12 cellular contexts compared by ENCODE assay signal in genomic region chr6:161444464-161444863, GRCh38.
DNase-seq lines count a peak whose midpoint lies in the region; ATAC-seq, FAIRE-seq and TF ChIP-seq lines count a peak whose summit lies in the region.
"Had no signal": no experiment of that assay in that cellular context is flagged by ENCODE, and none has a peak within 500 bp of the region (broad histone marks: within the 10 kb centered on the region; RNA-seq: fewer than 3 reads in every experiment).

No MANE protein-coding gene starts in this region.

- H3K4me1 ChIP-seq in K562 (replicated peaks in 1 of 2; ENCODE audit: control insufficient read depth in 2 of 2, insufficient read depth in 2 of 2, low read length in 2 of 2), result peaks cover 0 to 4% of the 10 kb centered on the region in 2 experiments; a peak in 3 of 5 replicates
- peaks cover 13% of the 10 kb centered on the region for H3K4me1 ChIP-seq in suprapubic skin
- H3K4me1 ChIP-seq: BLaER1, vagina had no signal

- ATAC-seq in activated T-cell treated with anti-CD3 and anti-CD28 coated beads, Interleukin-2, amount 50 U/mL, for 72 hours (replicated peaks in 1 of 2), result peak; percentile 64 to 71
- ATAC-seq in K562, result peak; percentile 88

- no TSS peak for BruUV-seq in K562 (replicated peaks; lab: Mats Ljungman, UMichigan)

- CTCF ChIA-PET in K562 (lab: Yijun Ruan, JAX; ENCODE audit: low intra/inter-chr PET ratio), result interaction anchor here (0.6 kb wide), 1 partner anchor 343 kb away, joined by 3 read pairs; no protein-coding TSS in a partner anchor

- peak; percentile 80 for FAIRE-seq in K562 (lab: Jason Lieb, UNC)

- no peaks in the 10 kb centered on the region for H3K36me3 Mint-ChIP-seq in activated T-cell treated with anti-CD3 and anti-CD28 coated beads, Interleukin-2, amount 50 U/mL, for 72 hours (ENCODE audit: insufficient read depth in 2 of 2)
- H3K36me3 Mint-ChIP-seq in activated T-cell treated with anti-CD3 and anti-CD28 coated beads, Interleukin-2, amount 50 U/mL, for 24 hours (ENCODE audit: low read depth), result no peaks in the 10 kb centered on the region
- H3K36me3 Mint-ChIP-seq: natural killer cell had no signal

- no peaks in the 10 kb centered on the region for H3K79me2 ChIP-seq in K562 (ENCODE audit: control insufficient read depth, insufficient read depth, low read length)

- no peaks in the 10 kb centered on the region for H3K9me3 Mint-ChIP-seq in activated T-cell treated with anti-CD3 and anti-CD28 coated beads, Interleukin-2, amount 50 U/mL, for 72 hours
- no peaks in the 10 kb centered on the region for H3K9me3 Mint-ChIP-seq in activated T-cell treated with anti-CD3 and anti-CD28 coated beads, Interleukin-2, amount 50 U/mL, for 24 hours
- H3K9me3 Mint-ChIP-seq: natural killer cell had no signal

- TF ChIP-seq EP300 in K562 (IDR thresholded peaks at IDR 0.05; ENCODE audit: low read length) (no peak), suprapubic skin (IDR thresholded peaks at IDR 0.05) (no peak)

- no peak overlapping the region for H3K27ac Mint-ChIP-seq in activated T-cell treated with anti-CD3 and anti-CD28 coated beads, Interleukin-2, amount 50 U/mL, for 72 hours
- H3K27ac Mint-ChIP-seq in activated T-cell treated with anti-CD3 and anti-CD28 coated beads, Interleukin-2, amount 50 U/mL, for 24 hours, result no peak overlapping the region
- H3K27ac Mint-ChIP-seq: natural killer cell had no signal

- 0% methylated on average over 15 of the region's 15 CpGs for WGBS in K562 (ENCODE audit: insufficient coverage, low coverage, missing lambda C conversion rate)
- 50% methylated on average over 15 of the region's 15 CpGs for WGBS in suprapubic skin

- TF ChIP-seq POLR2A in K562 (conservative IDR thresholded peaks at IDR 0.05), result no peak
- no peak for TF ChIP-seq POLR2A in suprapubic skin (IDR thresholded peaks at IDR 0.05)

- H3K27me3 ChIP-seq in K562 (ENCODE audit: control insufficient read depth in 2 of 2, insufficient read depth in 2 of 2, low read length in 2 of 2) (peaks cover 57 to 71% of the 10 kb centered on the region in 2 experiments), suprapubic skin (no peaks in the 10 kb centered on the region)
- H3K27me3 ChIP-seq: BLaER1, SJSA1, vagina had no signal

- H3K4me1 Mint-ChIP-seq in activated T-cell treated with anti-CD3 and anti-CD28 coated beads, Interleukin-2, amount 50 U/mL, for 72 hours (ENCODE audit: low read depth), result peaks cover 10% of the 10 kb centered on the region
- no peaks in the 10 kb centered on the region for H3K4me1 Mint-ChIP-seq in activated T-cell treated with anti-CD3 and anti-CD28 coated beads, Interleukin-2, amount 50 U/mL, for 24 hours (ENCODE audit: low read depth)
- H3K4me1 Mint-ChIP-seq: natural killer cell had no signal

- intact Hi-C loops in K562 (cut with micrococcal nuclease), result loop anchor here (1.0 kb wide), 1 partner anchor 50 kb away; no protein-coding TSS in a partner anchor

- POLR2A ChIA-PET in K562 (lab: Yijun Ruan, JAX), result interaction anchor here (1.0 to 1.4 kb wide), 2 partner anchors 9 to 479 kb away, joined by 3 to 4 read pairs; no protein-coding TSS in a partner anchor

- peak; percentile 28 to 30 for DNase-seq in activated T-cell treated with anti-CD3 and anti-CD28 coated beads, Interleukin-2, amount 50 U/mL, for 72 hours
- DNase-seq in activated T-cell treated with anti-CD3 and anti-CD28 coated beads, Interleukin-2, amount 50 U/mL, for 24 hours, result no peak
- DNase-seq in K562 (ENCODE audit: extremely low read depth in 1 of 4, low spot score in 3 of 4) (peak; percentile 26 to 66 (median 36)), kidney tubule cell (ENCODE audit: low spot score) (peak; percentile 81), substantia nigra (lab: John Stamatoyannopoulos, UW) (peak in 41 of 49 donors; percentile 9 to 76 (median 49)), SIG-M5 (lab: John Stamatoyannopoulos, UW) (no peak), suprapubic skin (ENCODE audit: low spot score in 2 of 2) (no peak), NCI-H345 treated with DMSO at 0.1 percent for 48 hours (lab: John Stamatoyannopoulos, UW; ENCODE audit: unreplicated experiment) (no peak)
- DNase-seq: natural killer cell had no signal

- peak overlapping the region; percentile 39; the same call in 1 of the 2 replicates for H3K4me2 ChIP-seq in K562 (ENCODE audit: insufficient read depth, low read length)
- H3K4me2 ChIP-seq: BLaER1 had no signal

- no peaks in the 10 kb centered on the region for H3K27me3 Mint-ChIP-seq in activated T-cell treated with anti-CD3 and anti-CD28 coated beads, Interleukin-2, amount 50 U/mL, for 72 hours (ENCODE audit: low read depth)
- H3K27me3 Mint-ChIP-seq in activated T-cell treated with anti-CD3 and anti-CD28 coated beads, Interleukin-2, amount 50 U/mL, for 24 hours, result no peaks in the 10 kb centered on the region

- TF ChIP-seq RAD21 in K562 (CRISPR knock-in tag; conservative IDR thresholded peaks at IDR 0.05 in 1 of 2, IDR thresholded peaks at IDR 0.05 in 1 of 2), result peak in 1 of 2 experiments; percentile 59; a peak in 3 of 4 replicates

- no peak overlapping the region for H3K27ac ChIP-seq in K562 (ENCODE audit: extremely low read depth, low read depth, low read length)
- no peak overlapping the region for H3K27ac ChIP-seq in substantia nigra (ENCODE audit: low read depth, low read length, poor library complexity, severe bottlenecking)
- H3K27ac ChIP-seq in suprapubic skin, result no peak overlapping the region
- H3K27ac ChIP-seq: BLaER1, SJSA1, vagina had no signal

- H4K20me1 ChIP-seq in K562 (replicated peaks; ENCODE audit: control insufficient read depth, insufficient read depth, low read length), result no peaks in the 10 kb centered on the region
- H4K20me1 ChIP-seq: BLaER1 had no signal

- TF ChIP-seq CTCF in K562 (IDR thresholded peaks at IDR 0.05 in 2 of 3, conservative IDR thresholded peaks at IDR 0.05 in 1 of 3; ENCODE audit: insufficient read depth in 2 of 3, low read depth in 1 of 3, low read length in 3 of 3), result peak; percentile 48 to 51 (median 48); a peak in 4 of 6 replicates
- no peak for TF ChIP-seq CTCF in suprapubic skin (IDR thresholded peaks at IDR 0.05)

- H3K36me3 ChIP-seq in K562 (ENCODE audit: control insufficient read depth, insufficient read depth, low read length) (no peaks in the 10 kb centered on the region), suprapubic skin (no peaks in the 10 kb centered on the region)
- H3K36me3 ChIP-seq: BLaER1, SJSA1, vagina had no signal

- in situ Hi-C loops in K562 (cut with MboI), result no loop called here

- peak overlapping the region in 1 of 2 donors; percentile 29 for H3K4me3 Mint-ChIP-seq in activated T-cell treated with anti-CD3 and anti-CD28 coated beads, Interleukin-2, amount 50 U/mL, for 72 hours
- H3K4me3 Mint-ChIP-seq in activated T-cell treated with anti-CD3 and anti-CD28 coated beads, Interleukin-2, amount 50 U/mL, for 24 hours, result no peak overlapping the region
- H3K4me3 Mint-ChIP-seq: natural killer cell had no signal

- H2AFZ ChIP-seq in K562 (ENCODE audit: low read depth, low read length), result peak overlapping the region; percentile 59; the same call in 1 of the 2 replicates

- H3K9me3 ChIP-seq in K562 (replicated peaks; ENCODE audit: control insufficient read depth, insufficient read depth, low read depth, low read length) (no peaks in the 10 kb centered on the region), suprapubic skin (no peaks in the 10 kb centered on the region)
- H3K9me3 ChIP-seq: BLaER1, SJSA1, vagina had no signal

- no peak overlapping the region for H3K4me3 ChIP-seq in K562
- no peak overlapping the region for H3K4me3 ChIP-seq in suprapubic skin
- H3K4me3 ChIP-seq: BLaER1, SJSA1, vagina had no signal

- H3K9ac ChIP-seq in K562 (ENCODE audit: insufficient read depth in 1 of 2, low read depth in 2 of 2, low read length in 2 of 2), result no peak overlapping the region
- H3K9ac ChIP-seq: BLaER1 had no signal

- no peaks in the 10 kb centered on the region for H3K9me1 ChIP-seq in K562 (ENCODE audit: control insufficient read depth, insufficient read depth, low read length)

TF ChIP-seq in K562, 482 proteins besides CTCF, POLR2A, EP300 and RAD21 (continues in another document):
- TF ChIP-seq CCAR2 (IDR thresholded peaks at IDR 0.05; ENCODE audit: low read depth, low read length), result no peak
- 0 out of 2 replicates have a peak, but pooled peaks have one; percentile 27 for TF ChIP-seq BHLHE40 (IDR thresholded peaks at IDR 0.05; ENCODE audit: low read length)

Comparison
In these comparisons a context has a peak if more than half of its experiments do, and no peak if none do; other contexts are left out.
1. DNase-seq: peak in activated T-cell treated with anti-CD3 and anti-CD28 coated beads, Interleukin-2, amount 50 U/mL, for 72 hours (2 of 2), K562 (4 of 4), kidney tubule cell (single experiment) and substantia nigra (41 of 49); none in activated T-cell treated with anti-CD3 and anti-CD28 coated beads, Interleukin-2, amount 50 U/mL, for 24 hours (single experiment), SIG-M5 (single experiment), suprapubic skin (0 of 2) and NCI-H345 treated with DMSO at 0.1 percent for 48 hours (single experiment).
2. CTCF ChIP-seq: peak in K562 (3 of 3); none in suprapubic skin (0 of 2).